12 cellular contexts compared by ENCODE assay signal in genomic region chr1:179087665-179088064, GRCh38. TPM values are rescaled to one million over a fixed set of nuclear protein-coding genes. Genes with fewer than 3 reads are reported as not detected.
DNase-seq lines count a peak whose midpoint lies in the region; ATAC-seq and TF ChIP-seq lines count a peak whose summit lies in the region.
"Had no signal": no experiment of that assay in that cellular context is flagged by ENCODE, and none has a peak within 500 bp of the region (broad histone marks: within the 10 kb centered on the region; RNA-seq: fewer than 3 reads in every experiment).

No MANE protein-coding gene starts in this region.

- CTCF ChIA-PET in HEK293 (lab: Yijun Ruan, JAX) (interaction anchor here (0.5 to 1.4 kb wide), 5 partner anchors 33 to 728 kb away, joined by 3 to 4 read pairs (median 3); no protein-coding TSS in a partner anchor), WTC11 (lab: Charles Lee) (interaction anchor here (0.8 to 1.9 kb wide), 9 partner anchors 9 to 727 kb away, joined by 3 to 14 read pairs (median 4); no protein-coding TSS in a partner anchor)

- H3K4me3 ChIP-seq in HEK293 (ENCODE audit: low read depth, low read length), result no peak overlapping the region
- H3K4me3 ChIP-seq in right cardiac atrium (ENCODE audit: low read length), result no peak overlapping the region
- H3K4me3 ChIP-seq: suprapubic skin had no signal

- peak overlapping the region; percentile 93 for H3K27ac Mint-ChIP-seq in WTC11
- H3K27ac Mint-ChIP-seq in T-helper 2 cell treated with Interferon-gamma antibody and Interleukin-4, amounts not matched to agents 5 μg/mL and 100 μg/mL, for 36 hours, result no peak overlapping the region
- H3K27ac Mint-ChIP-seq: activated naive CD4-positive, alpha-beta T cell treated with anti-CD3 and anti-CD28 coated beads, Interleukin-2, amount 50 U/mL, for 24 hours had no signal

- peak; percentile 52 for DNase-seq in A172 (ENCODE audit: low spot score)
- peak; percentile 77 for DNase-seq in WTC11 (ENCODE audit: low spot score)
- DNase-seq in iPS-NIHi7 (ENCODE audit: extremely low spot score), result peak; percentile 96
- DNase-seq in right cardiac atrium, result no peak
- no peak for DNase-seq in left lobe of liver (ENCODE audit: low spot score)
- DNase-seq in stimulated activated CD4-positive, alpha-beta T cell treated with anti-CD3 and anti-CD28 coated beads, Interleukin-4, amount 100 ng/mL, for 24 hours, result no peak
- DNase-seq in T-helper 2 cell treated with Interferon-gamma antibody and Interleukin-4, amounts not matched to agents 5 μg/mL and 100 μg/mL, for 36 hours (ENCODE audit: low spot score), result no peak
- DNase-seq: foreskin melanocyte, T-helper 2 cell had no signal

- peaks cover 0 to 67% of the 10 kb centered on the region in 2 experiments; a peak in 2 of 3 replicates for H3K36me3 ChIP-seq in HEK293 (ENCODE audit: control insufficient read depth in 2 of 2, insufficient read depth in 1 of 2, low read length in 2 of 2)

- no peak overlapping the region for H3K27ac ChIP-seq in HEK293 (ENCODE audit: extremely low read depth, low read depth, low read length)
- H3K27ac ChIP-seq in right cardiac atrium (ENCODE audit: low read length), result no peak overlapping the region
- H3K27ac ChIP-seq: suprapubic skin had no signal

- H3K4me1 ChIP-seq in HEK293 (ENCODE audit: control insufficient read depth, insufficient read depth, low read length), result no peaks in the 10 kb centered on the region
- peaks cover 11% of the 10 kb centered on the region for H3K4me1 ChIP-seq in right cardiac atrium (ENCODE audit: control insufficient read depth, insufficient read depth, low read length)

- TF ChIP-seq CTCF in HEK293 (tag by site-specific recombination; IDR thresholded peaks at IDR 0.05) (no peak), WTC11 (IDR thresholded peaks at IDR 0.05) (no peak)

- H3K27me3 Mint-ChIP-seq in WTC11 (ENCODE audit: low read depth), result no peaks in the 10 kb centered on the region
- no peaks in the 10 kb centered on the region for H3K27me3 Mint-ChIP-seq in T-helper 2 cell treated with Interferon-gamma antibody and Interleukin-4, amounts not matched to agents 5 μg/mL and 100 μg/mL, for 36 hours (ENCODE audit: low read depth)
- H3K27me3 Mint-ChIP-seq: activated naive CD4-positive, alpha-beta T cell treated with anti-CD3 and anti-CD28 coated beads, Interleukin-2, amount 50 U/mL, for 24 hours had no signal

- POLR2A ChIA-PET in HEK293 (lab: Yijun Ruan, JAX) (interaction anchor here (0.6 kb wide), 1 partner anchor 58 kb away, joined by 3 read pairs; no protein-coding TSS in a partner anchor), WTC11 (lab: Charles Lee) (interaction anchor here (1.2 kb wide), 1 partner anchor 839 kb away, joined by 5 read pairs; no protein-coding TSS in a partner anchor)

- H3K4me3 Mint-ChIP-seq in WTC11, result peak overlapping the region; percentile 65
- no peak overlapping the region for H3K4me3 Mint-ChIP-seq in T-helper 2 cell treated with Interferon-gamma antibody and Interleukin-4, amounts not matched to agents 5 μg/mL and 100 μg/mL, for 36 hours
- H3K4me3 Mint-ChIP-seq: activated naive CD4-positive, alpha-beta T cell treated with anti-CD3 and anti-CD28 coated beads, Interleukin-2, amount 50 U/mL, for 24 hours had no signal

- no peaks in the 10 kb centered on the region for H3K9me3 Mint-ChIP-seq in WTC11
- H3K9me3 Mint-ChIP-seq in T-helper 2 cell treated with Interferon-gamma antibody and Interleukin-4, amounts not matched to agents 5 μg/mL and 100 μg/mL, for 36 hours, result no peaks in the 10 kb centered on the region
- H3K9me3 Mint-ChIP-seq: activated naive CD4-positive, alpha-beta T cell treated with anti-CD3 and anti-CD28 coated beads, Interleukin-2, amount 50 U/mL, for 24 hours had no signal

- intact Hi-C loops in right cardiac atrium (cut with DNase I), result loop anchor here in 1 of 4 donors (10.0 kb wide), 1 partner anchor 107 kb away; no protein-coding TSS in a partner anchor

- H3K9me3 ChIP-seq in HEK293 (ENCODE audit: control insufficient read depth, insufficient read depth, low read depth, low read length), result no peaks in the 10 kb centered on the region
- no peaks in the 10 kb centered on the region for H3K9me3 ChIP-seq in right cardiac atrium (ENCODE audit: control insufficient read depth, low read length)
- H3K9me3 ChIP-seq: suprapubic skin had no signal

- H3K27me3 ChIP-seq in right cardiac atrium (ENCODE audit: control insufficient read depth, insufficient read depth), result no peaks in the 10 kb centered on the region
- H3K27me3 ChIP-seq: suprapubic skin had no signal

- peak; percentile 80 for ATAC-seq in WTC11
- no peak for ATAC-seq in right cardiac atrium
- no peak for ATAC-seq in left lobe of liver

- peaks cover 38% of the 10 kb centered on the region for H3K4me1 Mint-ChIP-seq in WTC11
- H3K4me1 Mint-ChIP-seq in T-helper 2 cell treated with Interferon-gamma antibody and Interleukin-4, amounts not matched to agents 5 μg/mL and 100 μg/mL, for 36 hours (ENCODE audit: low read depth), result peaks cover 4% of the 10 kb centered on the region

- 67% methylated on average over 11 of the region's 11 CpGs for WGBS in right cardiac atrium

- H3K36me3 Mint-ChIP-seq in WTC11, result peaks cover 25% of the 10 kb centered on the region; the same call in 1 of the 2 replicates
- H3K36me3 Mint-ChIP-seq in T-helper 2 cell treated with Interferon-gamma antibody and Interleukin-4, amounts not matched to agents 5 μg/mL and 100 μg/mL, for 36 hours (ENCODE audit: low read depth), result peaks cover 32% of the 10 kb centered on the region

TF ChIP-seq in HEK293, 187 proteins besides CTCF, POLR2A, EP300 and RAD21:
- TF ChIP-seq ZNF645 (tag by site-specific recombination; IDR thresholded peaks at IDR 0.05) (no peak), GLIS1 (tag by site-specific recombination; IDR thresholded peaks at IDR 0.05) (peak; percentile 37; the same call in 1 of the 2 replicates), ZNF394 (tag by site-specific recombination; IDR thresholded peaks at IDR 0.05; ENCODE audit: borderline replicate concordance) (0 out of 2 replicates have a peak, but pooled peaks have one; percentile 34)

TF ChIP-seq in WTC11, 78 proteins besides CTCF, POLR2A, EP300 and RAD21:
- TF ChIP-seq E2F4 (CRISPR knock-in tag; IDR thresholded peaks at IDR 0.05; ENCODE audit: borderline replicate concordance, low read depth) (no peak), MAX (CRISPR knock-in tag; IDR thresholded peaks at IDR 0.05) (0 out of 2 replicates have a peak, but pooled peaks have one; percentile 27), ZBTB21 (CRISPR knock-in tag; IDR thresholded peaks at IDR 0.05; ENCODE audit: borderline replicate concordance) (0 out of 2 replicates have a peak, but pooled peaks have one; percentile 25), SP1 (CRISPR knock-in tag; conservative IDR thresholded peaks at IDR 0.05) (peak; percentile 74), FOXK1 (CRISPR knock-in tag; IDR thresholded peaks at IDR 0.05) (peak; percentile 46; the same call in 1 of the 2 replicates), USF2 (CRISPR knock-in tag; IDR thresholded peaks at IDR 0.05) (peak; percentile 41; the same call in 1 of the 2 replicates), TEAD1 (CRISPR knock-in tag; IDR thresholded peaks at IDR 0.05) (no peak), TP53 (CRISPR knock-in tag; IDR thresholded peaks at IDR 0.05) (0 out of 2 replicates have a peak, but pooled peaks have one; percentile 48)

RNA-seq across cellular contexts. Expression of gene TOR3A, which starts 5.8 kb away (rescaled TPM):
- 49.2 and 65.1 TPM in 2 replicates for total RNA-seq in A172 (2014; rRNA removed; shearing (Covaris generic))
- 17.2 to 20.5 TPM (median 18.0 TPM) in 3 replicates for total RNA-seq in WTC11 (2021)
- total RNA-seq in right cardiac atrium, result 10 to 100 TPM; 11.8 to 12.5 (median 11.9) TPM
- polyA plus RNA-seq in right cardiac atrium, result 6.7 TPM
- total RNA-seq in left lobe of liver, result 13.8 TPM

Comparison
In these comparisons a context has a peak if more than half of its experiments do, and no peak if none do; other contexts are left out.
1. DNase-seq: peak in A172 (single experiment), WTC11 (single experiment) and iPS-NIHi7 (single experiment); none in right cardiac atrium (0 of 3), left lobe of liver (single experiment), stimulated activated CD4-positive, alpha-beta T cell treated with anti-CD3 and anti-CD28 coated beads, Interleukin-4, amount 100 ng/mL, for 24 hours (single experiment) and T-helper 2 cell treated with Interferon-gamma antibody and Interleukin-4, amounts not matched to agents 5 μg/mL and 100 μg/mL, for 36 hours (single experiment).